ENCODE assay signal across 1 cellular context in the genomic region with DNA sequence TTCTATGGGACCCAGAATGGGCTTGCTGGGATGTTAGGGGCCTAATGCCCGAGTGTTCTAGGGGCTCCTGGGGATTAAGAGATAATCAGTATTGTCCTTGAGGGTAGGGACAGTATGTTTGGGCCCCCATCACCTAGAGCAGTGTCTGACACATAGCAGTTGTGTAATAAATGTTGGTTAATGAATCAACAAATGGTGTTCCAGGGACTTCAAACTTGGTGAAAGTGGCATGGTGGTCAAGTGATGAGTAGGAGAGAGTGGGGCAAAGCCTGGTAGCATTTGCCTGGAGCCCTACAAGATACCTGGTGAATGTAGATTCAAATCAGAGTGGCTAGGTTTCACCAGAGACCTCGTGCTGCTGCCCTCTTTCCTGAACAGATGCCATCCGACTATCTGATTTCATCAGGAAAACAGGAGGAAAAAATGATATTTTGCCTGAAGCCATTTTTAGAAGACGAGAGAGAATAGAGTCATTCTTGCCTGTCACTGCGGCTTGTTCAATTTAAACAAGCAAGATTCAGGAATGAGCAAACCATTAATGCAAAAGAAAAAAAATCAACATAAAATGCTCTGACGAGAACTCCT.
TF ChIP-seq lines count a peak whose summit lies in the region.

No MANE protein-coding gene starts in this region.

TF ChIP-seq in HCT116, 20 proteins besides CTCF, POLR2A, EP300 and RAD21 (continued from another document):
- TF ChIP-seq, protein P1, sequence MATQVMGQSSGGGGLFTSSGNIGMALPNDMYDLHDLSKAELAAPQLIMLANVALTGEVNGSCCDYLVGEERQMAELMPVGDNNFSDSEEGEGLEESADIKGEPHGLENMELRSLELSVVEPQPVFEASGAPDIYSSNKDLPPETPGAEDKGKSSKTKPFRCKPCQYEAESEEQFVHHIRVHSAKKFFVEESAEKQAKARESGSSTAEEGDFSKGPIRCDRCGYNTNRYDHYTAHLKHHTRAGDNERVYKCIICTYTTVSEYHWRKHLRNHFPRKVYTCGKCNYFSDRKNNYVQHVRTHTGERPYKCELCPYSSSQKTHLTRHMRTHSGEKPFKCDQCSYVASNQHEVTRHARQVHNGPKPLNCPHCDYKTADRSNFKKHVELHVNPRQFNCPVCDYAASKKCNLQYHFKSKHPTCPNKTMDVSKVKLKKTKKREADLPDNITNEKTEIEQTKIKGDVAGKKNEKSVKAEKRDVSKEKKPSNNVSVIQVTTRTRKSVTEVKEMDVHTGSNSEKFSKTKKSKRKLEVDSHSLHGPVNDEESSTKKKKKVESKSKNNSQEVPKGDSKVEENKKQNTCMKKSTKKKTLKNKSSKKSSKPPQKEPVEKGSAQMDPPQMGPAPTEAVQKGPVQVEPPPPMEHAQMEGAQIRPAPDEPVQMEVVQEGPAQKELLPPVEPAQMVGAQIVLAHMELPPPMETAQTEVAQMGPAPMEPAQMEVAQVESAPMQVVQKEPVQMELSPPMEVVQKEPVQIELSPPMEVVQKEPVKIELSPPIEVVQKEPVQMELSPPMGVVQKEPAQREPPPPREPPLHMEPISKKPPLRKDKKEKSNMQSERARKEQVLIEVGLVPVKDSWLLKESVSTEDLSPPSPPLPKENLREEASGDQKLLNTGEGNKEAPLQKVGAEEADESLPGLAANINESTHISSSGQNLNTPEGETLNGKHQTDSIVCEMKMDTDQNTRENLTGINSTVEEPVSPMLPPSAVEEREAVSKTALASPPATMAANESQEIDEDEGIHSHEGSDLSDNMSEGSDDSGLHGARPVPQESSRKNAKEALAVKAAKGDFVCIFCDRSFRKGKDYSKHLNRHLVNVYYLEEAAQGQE (IDR thresholded peaks at IDR 0.05; ENCODE audit: low read depth): no peak
- no peak for TF ChIP-seq CBX3 (IDR thresholded peaks at IDR 0.05; ENCODE audit: low read depth)
- TF ChIP-seq, protein P2, sequence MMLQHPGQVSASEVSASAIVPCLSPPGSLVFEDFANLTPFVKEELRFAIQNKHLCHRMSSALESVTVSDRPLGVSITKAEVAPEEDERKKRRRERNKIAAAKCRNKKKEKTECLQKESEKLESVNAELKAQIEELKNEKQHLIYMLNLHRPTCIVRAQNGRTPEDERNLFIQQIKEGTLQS (IDR thresholded peaks at IDR 0.05): no peak
- no peak for TF ChIP-seq TCF7L2 (IDR thresholded peaks at IDR 0.05; ENCODE audit: borderline replicate concordance, extremely low read depth, insufficient read depth, insufficient read length)
- TF ChIP-seq EZH2phosphoT487 (IDR thresholded peaks at IDR 0.05; ENCODE audit: borderline replicate concordance): no peak
- TF ChIP-seq, protein P3, sequence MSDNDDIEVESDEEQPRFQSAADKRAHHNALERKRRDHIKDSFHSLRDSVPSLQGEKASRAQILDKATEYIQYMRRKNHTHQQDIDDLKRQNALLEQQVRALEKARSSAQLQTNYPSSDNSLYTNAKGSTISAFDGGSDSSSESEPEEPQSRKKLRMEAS (IDR thresholded peaks at IDR 0.05): no peak
